Comparison of ENCODE assay signal across 14 cellular contexts in the genomic region with DNA sequence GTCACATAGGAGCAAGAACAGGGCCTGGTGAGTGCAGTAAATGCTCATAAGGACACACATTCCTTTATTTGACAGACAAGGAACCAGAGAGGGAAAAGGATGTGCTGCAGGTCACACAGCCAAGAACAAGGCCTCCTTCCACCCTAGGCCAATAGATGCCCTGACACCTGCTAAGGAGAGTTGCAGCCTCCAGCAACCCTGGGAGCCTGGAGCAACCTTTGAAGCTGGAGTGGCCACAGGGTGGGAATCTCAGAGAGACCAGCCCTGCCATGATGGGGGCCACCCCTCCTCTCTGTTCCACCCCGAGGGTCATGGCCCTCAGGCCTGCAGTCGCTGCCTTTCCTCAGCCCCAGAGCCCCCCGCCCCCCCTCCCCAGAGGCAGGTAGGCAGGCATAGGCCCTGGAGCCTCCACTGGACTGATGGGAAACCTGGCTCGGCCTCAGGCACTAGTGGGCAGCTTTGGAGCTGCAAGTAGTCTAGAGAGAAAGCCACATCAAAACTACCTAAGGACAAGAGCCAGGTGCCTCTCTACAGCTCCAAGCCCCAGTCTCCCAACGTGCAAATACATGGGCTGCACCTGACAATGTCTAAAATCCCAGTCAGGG.
DNase-seq lines count a peak whose midpoint lies in the region; ATAC-seq and TF ChIP-seq lines count a peak whose summit lies in the region.
"Had no signal": no experiment of that assay in that cellular context is flagged by ENCODE, and none has a peak within 500 bp of the region (broad histone marks: within the 10 kb centered on the region; RNA-seq: fewer than 3 reads in every experiment).

No MANE protein-coding gene starts in this region.

- ATAC-seq in GM23338 = peak; percentile 52
- ATAC-seq in left lung = no peak
- ATAC-seq: CD8-positive, alpha-beta T cell; HepG2 had no signal

- 87% methylated on average over 4 of the region's 5 CpGs; no CpG with 5 or more reads in 1 of the 2 donors for WGBS in transverse colon (ENCODE audit: low coverage in 1 of 2), 2 donors

- H3K27me3 ChIP-seq in GM23338 (ENCODE audit: insufficient read depth) (no peaks in the 10 kb centered on the region), vagina (no peaks in the 10 kb centered on the region), left lung (no peaks in the 10 kb centered on the region), transverse colon (no peaks in the 10 kb centered on the region)
- H3K27me3 ChIP-seq: BLaER1 treated with 17β-estradiol and CSF1 and Interleukin-3, amounts not matched to agents 10 nM and 100 nM had no signal

- no peaks in the 10 kb centered on the region for H3F3A ChIP-seq in GM23338 (replicated peaks; ENCODE audit: low read depth)

- H3K36me3 ChIP-seq in GM23338 (ENCODE audit: insufficient read depth) (no peaks in the 10 kb centered on the region), vagina (no peaks in the 10 kb centered on the region), left lung (no peaks in the 10 kb centered on the region), transverse colon (no peaks in the 10 kb centered on the region)
- H3K36me3 ChIP-seq: BLaER1 treated with 17β-estradiol and CSF1 and Interleukin-3, amounts not matched to agents 10 nM and 100 nM; HAP-1 had no signal

- no peak for TF ChIP-seq EP300 in transverse colon (IDR thresholded peaks at IDR 0.05; ENCODE audit: low read depth)

- no peaks in the 10 kb centered on the region for H4K20me1 ChIP-seq in GM23338 (replicated peaks; ENCODE audit: insufficient read depth)
- H4K20me1 ChIP-seq: BLaER1 treated with 17β-estradiol and CSF1 and Interleukin-3, amounts not matched to agents 10 nM and 100 nM had no signal

- no peak overlapping the region for H3K27ac ChIP-seq in GM23338 (ENCODE audit: low read depth)
- no peak overlapping the region for H3K27ac ChIP-seq in vagina
- no peak overlapping the region for H3K27ac ChIP-seq in left lung
- no peak overlapping the region for H3K27ac ChIP-seq in transverse colon

- H3K4me2 ChIP-seq in GM23338 = no peak overlapping the region

- H3K9me3 Mint-ChIP-seq in GM23338 = no peaks in the 10 kb centered on the region
- no peaks in the 10 kb centered on the region for H3K9me3 Mint-ChIP-seq in osteocyte (ENCODE audit: unreplicated experiment)
- H3K9me3 Mint-ChIP-seq: CD8-positive, alpha-beta T cell had no signal

- DNase-seq in GM23338 (ENCODE audit: low spot score) = no peak
- peak; percentile 33 for DNase-seq in ecto neural progenitor cell (ENCODE audit: low spot score)
- peak; percentile 60 for DNase-seq in osteocyte (ENCODE audit: extremely low spot score, unreplicated experiment)
- peak; percentile 60 to 61 for DNase-seq in vagina (ENCODE audit: extremely low spot score in 2 of 2)
- DNase-seq in left lung = no peak
- no peak for DNase-seq in transverse colon
- DNase-seq: Calu3; CD8-positive, alpha-beta T cell; DMS79 treated with DMSO at 0.1 percent for 48 hours; GF-D8 had no signal

- H3K36me3 Mint-ChIP-seq in GM23338 (ENCODE audit: low read depth) (no peaks in the 10 kb centered on the region; the same call in 2 of the 3 replicates), osteocyte (ENCODE audit: unreplicated experiment) (no peaks in the 10 kb centered on the region)

- no peak overlapping the region for H2AFZ ChIP-seq in GM23338

- H3K79me2 ChIP-seq in GM23338 (replicated peaks; ENCODE audit: insufficient read depth) = no peaks in the 10 kb centered on the region

- in situ Hi-C loops in transverse colon (cut with MboI; ENCODE audit: low pct_ligation_motif_present in 1 of 4, low pct_unique_long_range_greater_than_20kb in 1 of 4, low sequenced_read_pairs in 3 of 4) = no loop called here

- H3K27ac Mint-ChIP-seq in GM23338 (no peak overlapping the region), osteocyte (ENCODE audit: unreplicated experiment) (no peak overlapping the region)
- H3K27ac Mint-ChIP-seq: B cell; CD8-positive, alpha-beta T cell had no signal

- H3K4me3 ChIP-seq in GM23338 (no peak overlapping the region), vagina (no peak overlapping the region), left lung (no peak overlapping the region), transverse colon (no peak overlapping the region)
- H3K4me3 ChIP-seq: BLaER1 treated with 17β-estradiol and CSF1 and Interleukin-3, amounts not matched to agents 10 nM and 100 nM; HAP-1 had no signal

- H3K4me3 Mint-ChIP-seq in GM23338 (no peak overlapping the region), osteocyte (ENCODE audit: unreplicated experiment) (no peak overlapping the region)
- H3K4me3 Mint-ChIP-seq: B cell; CD8-positive, alpha-beta T cell had no signal

- peaks cover 5% of the 10 kb centered on the region for H3K27me3 Mint-ChIP-seq in GM23338 (ENCODE audit: insufficient read depth, low read depth, poor library complexity)
- no peaks in the 10 kb centered on the region for H3K27me3 Mint-ChIP-seq in osteocyte (ENCODE audit: unreplicated experiment)

- intact Hi-C loops in vagina (cut with DNase I) = no loop called here
- intact Hi-C loops in left lung (cut with DNase I) = no loop called here
- intact Hi-C loops in transverse colon (cut with DNase I; ENCODE audit: low total_unique reads) = no loop called here

- no peaks in the 10 kb centered on the region for H3K9me2 ChIP-seq in GM23338 (ENCODE audit: insufficient read depth)

- TF ChIP-seq CTCF in GM23338 (conservative IDR thresholded peaks at IDR 0.05; ENCODE audit: low read depth in 2 of 2) (no peak), osteocyte (IDR thresholded peaks at IDR 0.05) (no peak), vagina (IDR thresholded peaks at IDR 0.05) (no peak), left lung (IDR thresholded peaks at IDR 0.05) (no peak), transverse colon (IDR thresholded peaks at IDR 0.05) (no peak)

- H3K4me1 ChIP-seq in GM23338 (ENCODE audit: insufficient read depth) (no peaks in the 10 kb centered on the region), vagina (peaks cover 5% of the 10 kb centered on the region), left lung (peaks cover 0 to 11% of the 10 kb centered on the region in 2 donors), transverse colon (no peaks in the 10 kb centered on the region)
- H3K4me1 ChIP-seq: HAP-1 had no signal

- H3K4me1 Mint-ChIP-seq in GM23338 (peaks cover 7% of the 10 kb centered on the region; the same call in 2 of the 3 replicates), osteocyte (ENCODE audit: unreplicated experiment) (peaks cover 31% of the 10 kb centered on the region)
- H3K4me1 Mint-ChIP-seq: B cell had no signal

- TF ChIP-seq POLR2A in vagina (IDR thresholded peaks at IDR 0.05) (no peak), transverse colon (IDR thresholded peaks at IDR 0.05) (no peak)

- H3K9me3 ChIP-seq in vagina = no peaks in the 10 kb centered on the region
- H3K9me3 ChIP-seq in left lung = no peaks in the 10 kb centered on the region
- no peaks in the 10 kb centered on the region for H3K9me3 ChIP-seq in transverse colon
- H3K9me3 ChIP-seq: BLaER1 treated with 17β-estradiol and CSF1 and Interleukin-3, amounts not matched to agents 10 nM and 100 nM; HAP-1 had no signal

TF ChIP-seq in GM23338, 12 proteins besides CTCF, POLR2A, EP300 and RAD21 (continues in another document):
- no peak for TF ChIP-seq JUNB (IDR thresholded peaks at IDR 0.05; ENCODE audit: unreplicated experiment)

Comparison
In these comparisons a context has a peak if more than half of its experiments do, and no peak if none do; other contexts are left out.
1. DNase-seq: peak in ecto neural progenitor cell (single experiment), osteocyte (single experiment) and vagina (2 of 2); none in GM23338 (single experiment), left lung (0 of 2) and transverse colon (single experiment).